Comparison of ENCODE assay signal across 8 cellular contexts in the genomic region with DNA sequence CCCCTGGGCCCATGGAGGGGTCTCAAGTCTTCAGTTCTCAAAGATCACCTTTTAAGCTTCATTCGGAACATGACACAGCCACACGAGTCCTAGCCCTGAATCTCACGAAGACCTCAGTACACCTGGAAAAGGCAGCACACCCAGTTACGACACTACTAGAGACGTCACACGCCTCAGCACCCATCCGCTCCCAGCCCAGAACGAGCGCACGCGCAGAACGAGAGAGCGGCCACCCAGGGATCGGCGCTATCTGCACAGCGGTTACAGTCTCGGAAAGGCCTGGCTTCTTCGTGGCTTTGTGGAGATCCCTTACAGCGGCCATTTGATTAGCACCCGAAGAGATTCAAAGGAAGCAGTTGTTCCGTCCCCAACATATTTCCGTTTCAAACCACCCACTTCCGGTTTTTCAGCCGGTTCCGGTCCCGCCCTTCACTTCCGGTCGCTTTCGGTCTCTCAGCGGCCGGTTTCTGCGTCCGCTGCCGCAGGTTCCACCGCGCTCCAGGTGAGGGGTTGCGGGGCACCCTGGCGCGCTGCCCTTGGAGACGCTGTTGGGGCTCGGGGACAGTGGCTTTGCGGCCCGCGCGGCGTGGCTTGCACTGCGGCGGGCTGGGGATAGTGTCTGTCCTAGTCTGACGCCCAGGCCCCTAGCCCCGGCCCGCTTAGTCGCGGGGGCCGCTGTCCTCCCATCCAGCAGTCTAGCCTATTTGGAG. TPM values are rescaled to one million over a fixed set of nuclear protein-coding genes. Genes with fewer than 3 reads are reported as not detected.
DNase-seq lines count a peak whose midpoint lies in the region; TF ChIP-seq lines count a peak whose summit lies in the region.

A gene with protein sequence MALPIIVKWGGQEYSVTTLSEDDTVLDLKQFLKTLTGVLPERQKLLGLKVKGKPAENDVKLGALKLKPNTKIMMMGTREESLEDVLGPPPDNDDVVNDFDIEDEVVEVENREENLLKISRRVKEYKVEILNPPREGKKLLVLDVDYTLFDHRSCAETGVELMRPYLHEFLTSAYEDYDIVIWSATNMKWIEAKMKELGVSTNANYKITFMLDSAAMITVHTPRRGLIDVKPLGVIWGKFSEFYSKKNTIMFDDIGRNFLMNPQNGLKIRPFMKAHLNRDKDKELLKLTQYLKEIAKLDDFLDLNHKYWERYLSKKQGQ (plus strand): TSS at position 432 of the 710 bp plus-strand sequence. CDS start 5,626 bp downstream, outside the sequence.

- H3K9ac ChIP-seq in ES-I3 (ENCODE audit: low read depth, low read length) (peak within 1 kb of the TSS; percentile 78), Loucy (ENCODE audit: low read depth, low read length, poor library complexity, severe bottlenecking) (peak within 1 kb of the TSS; percentile 76)

- peaks cover 7% of the 10 kb centered on the region; the same call in 1 of the 2 replicates for H3F3A ChIP-seq in Loucy (ENCODE audit: low read depth)

- H3K9me2 ChIP-seq in Loucy (replicated peaks; ENCODE audit: low read depth, low read length), result no peaks in the 10 kb centered on the region

- H3K4me1 ChIP-seq in ES-I3 (ENCODE audit: insufficient read depth, low read length) (peaks cover 3% of the 10 kb centered on the region; the same call in 1 of the 2 replicates), Loucy (ENCODE audit: insufficient read depth, low read length, poor library complexity, severe bottlenecking) (peaks cover 4% of the 10 kb centered on the region)

- H3K4me1 Mint-ChIP-seq in nephron, result peaks cover 15% of the 10 kb centered on the region
- H3K4me1 Mint-ChIP-seq in stimulated activated naive CD8-positive, alpha-beta T cell treated with anti-CD3 and anti-CD28 coated beads, Interleukin-15, Interleukin-2, amounts not matched to agents 100 ng/mL and 50 ng/mL, for 24 hours (ENCODE audit: low read depth), result peaks cover 35% of the 10 kb centered on the region

- no peaks in the 10 kb centered on the region for H3K27me3 ChIP-seq in H7 (ENCODE audit: control insufficient read depth, insufficient read depth, low read length)
- H3K27me3 ChIP-seq in Loucy (ENCODE audit: insufficient read depth, low read length, poor library complexity, severe bottlenecking), result peaks cover 5% of the 10 kb centered on the region

- H3K9me3 ChIP-seq in ES-I3 (ENCODE audit: control insufficient read depth, insufficient read depth, low read length) (no peaks in the 10 kb centered on the region), Loucy (ENCODE audit: insufficient read depth, low read depth, low read length) (no peaks in the 10 kb centered on the region)

- peaks cover 5% of the 10 kb centered on the region for H3K9me3 Mint-ChIP-seq in nephron
- H3K9me3 Mint-ChIP-seq in stimulated activated naive CD8-positive, alpha-beta T cell treated with anti-CD3 and anti-CD28 coated beads, Interleukin-15, Interleukin-2, amounts not matched to agents 100 ng/mL and 50 ng/mL, for 24 hours, result peaks cover 7% of the 10 kb centered on the region

- peak within 1 kb of the TSS; percentile 92 to 99 (median 95) for H3K4me3 Mint-ChIP-seq in nephron
- H3K4me3 Mint-ChIP-seq in stimulated activated naive CD8-positive, alpha-beta T cell treated with anti-CD3 and anti-CD28 coated beads, Interleukin-15, Interleukin-2, amounts not matched to agents 100 ng/mL and 50 ng/mL, for 24 hours, result peak within 1 kb of the TSS; percentile 95

- H3K36me3 ChIP-seq in ES-I3 (ENCODE audit: insufficient read depth, low read length), result no peaks in the 10 kb centered on the region; the same call in 1 of the 2 replicates
- H3K36me3 ChIP-seq in H7 (replicated peaks; ENCODE audit: control insufficient read depth, insufficient read depth, low read length), result no peaks in the 10 kb centered on the region
- H3K36me3 ChIP-seq in Loucy (ENCODE audit: insufficient read depth, low read length), result no peaks in the 10 kb centered on the region

- H3K4me3 ChIP-seq in H7 (ENCODE audit: insufficient read depth, low read depth, low read length) (peak within 1 kb of the TSS; percentile 92), Loucy (ENCODE audit: low read length, poor library complexity, severe bottlenecking) (peak within 1 kb of the TSS; percentile 86), fibroblast of the aortic adventitia (ENCODE audit: low read depth, low read length) (peak within 1 kb of the TSS; percentile 96)

- TF ChIP-seq CTCF in Loucy (conservative IDR thresholded peaks at IDR 0.05; ENCODE audit: low read length) (no peak), fibroblast of the aortic adventitia (IDR thresholded peaks at IDR 0.05; ENCODE audit: insufficient read depth, low read length) (no peak), nephron (IDR thresholded peaks at IDR 0.05; ENCODE audit: unreplicated experiment in 3 of 3) (no peak)

- H2AFZ ChIP-seq in Loucy (ENCODE audit: low read length), result peak within 1 kb of the TSS; percentile 92

- peak within 1 kb of the TSS; percentile 78 for H3K4me2 ChIP-seq in Loucy (ENCODE audit: low read depth, low read length, poor library complexity, severe bottlenecking)

- peaks cover 29% of the 10 kb centered on the region for H3K36me3 Mint-ChIP-seq in nephron (ENCODE audit: low read depth)
- peaks cover 30% of the 10 kb centered on the region for H3K36me3 Mint-ChIP-seq in stimulated activated naive CD8-positive, alpha-beta T cell treated with anti-CD3 and anti-CD28 coated beads, Interleukin-15, Interleukin-2, amounts not matched to agents 100 ng/mL and 50 ng/mL, for 24 hours (ENCODE audit: low read depth)

- peak within 1 kb of the TSS; percentile 96 to 98 (median 97) for H3K27ac Mint-ChIP-seq in nephron
- H3K27ac Mint-ChIP-seq in stimulated activated naive CD8-positive, alpha-beta T cell treated with anti-CD3 and anti-CD28 coated beads, Interleukin-15, Interleukin-2, amounts not matched to agents 100 ng/mL and 50 ng/mL, for 24 hours, result peak within 1 kb of the TSS; percentile 92

- H3K79me2 ChIP-seq in Loucy (ENCODE audit: insufficient read depth, low read length), result no peaks in the 10 kb centered on the region

- H4K20me1 ChIP-seq in Loucy (ENCODE audit: insufficient read depth, low read length, poor library complexity, severe bottlenecking), result no peaks in the 10 kb centered on the region

- DNase-seq in H7 (peak; percentile 86), SHP77 (lab: John Stamatoyannopoulos, UW) (peak; percentile 73 to 81), fibroblast of the aortic adventitia (ENCODE audit: low read depth) (peak; percentile 80)
- peak; percentile 71 for DNase-seq in activated effector memory CD4-positive, alpha-beta T cell treated with Interleukin-2 at 50 U/mL for 16 hours

- H3K27me3 Mint-ChIP-seq in nephron (ENCODE audit: low read depth), result peaks cover 11% of the 10 kb centered on the region
- H3K27me3 Mint-ChIP-seq in stimulated activated naive CD8-positive, alpha-beta T cell treated with anti-CD3 and anti-CD28 coated beads, Interleukin-15, Interleukin-2, amounts not matched to agents 100 ng/mL and 50 ng/mL, for 24 hours, result no peaks in the 10 kb centered on the region

RNA-seq across cellular contexts. Expression of the gene that starts here (rescaled TPM):
- total RNA-seq in H7 (2014; rRNA removed; shearing (Covaris generic)), result 29.9 and 36.0 TPM in 2 replicates
- total RNA-seq in fibroblast of the aortic adventitia (ENCODE audit: low replicate concordance), result 36.5 and 82.8 TPM in 2 replicates

Comparison
In these comparisons a context has a peak if more than half of its experiments do, and no peak if none do; other contexts are left out.
1. Peak in every context shown above with its lines: DNase-seq and H3K4me3 ChIP-seq.